27 cellular contexts compared by ENCODE assay signal in the genomic region with DNA sequence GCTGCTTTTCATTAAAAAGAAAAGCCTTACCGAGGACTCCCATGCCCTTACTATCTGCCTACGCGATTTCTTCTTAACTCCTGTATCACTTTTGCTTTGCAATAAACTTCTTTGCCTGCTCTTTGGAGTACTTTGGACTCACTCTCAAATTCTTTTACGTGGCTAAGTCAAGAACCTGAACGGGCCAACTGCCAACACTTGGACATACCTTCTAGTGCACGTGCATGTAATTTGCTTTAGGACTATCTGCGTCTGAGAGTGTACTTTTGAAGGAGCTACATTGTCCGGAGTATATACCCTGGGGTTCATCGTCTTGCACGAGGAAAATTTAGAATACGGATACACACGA. TPM values are rescaled to one million over a fixed set of nuclear protein-coding genes. Genes with fewer than 3 reads are reported as not detected.
A peak's percentile ranks its signal among the peaks of the same experiment; 100 is the strongest.
DNase-seq lines count a peak whose midpoint lies in the region; ATAC-seq, FAIRE-seq and TF ChIP-seq lines count a peak whose summit lies in the region.
"Had no signal": no experiment of that assay in that cellular context is flagged by ENCODE, and none has a peak within 500 bp of the region (broad histone marks: within the 10 kb centered on the region; RNA-seq: fewer than 3 reads in every experiment).

No MANE protein-coding gene starts in this region.

- no peaks in the 10 kb centered on the region for H4K20me1 ChIP-seq in K562 (replicated peaks; ENCODE audit: control insufficient read depth, insufficient read depth, low read length)

- peak overlapping the region; percentile 82 for H2AFZ ChIP-seq in K562 (ENCODE audit: low read depth, low read length)

- peaks cover 14% of the 10 kb centered on the region for H3K79me2 ChIP-seq in K562 (ENCODE audit: control insufficient read depth, insufficient read depth, low read length)

- no peak overlapping the region for H3K9ac ChIP-seq in K562 (ENCODE audit: insufficient read depth in 1 of 2, low read depth in 2 of 2, low read length in 2 of 2)
- H3K9ac ChIP-seq: SK-N-SH had no signal

- no peak for ATAC-seq in K562
- ATAC-seq in mucosa of descending colon, result peak; percentile 42
- no peak for ATAC-seq in GM21825 (IDR thresholded peaks at IDR 0.05; ENCODE audit: unreplicated experiment)
- ATAC-seq: GM12878; stimulated activated naive CD8-positive, alpha-beta T cell treated with anti-CD3 and anti-CD28 coated beads, Interleukin-15, Interleukin-2, amounts not matched to agents 100 U/mL and 50 U/mL, for 24 hours; T-helper 17 cell had no signal

- peaks cover 11% of the 10 kb centered on the region for H3K4me1 ChIP-seq in A673 (ENCODE audit: insufficient read depth, low read length, poor library complexity, severe bottlenecking)
- H3K4me1 ChIP-seq in K562 (replicated peaks in 1 of 2; ENCODE audit: control insufficient read depth in 2 of 2, insufficient read depth in 2 of 2, low read length in 2 of 2), result peaks cover 11 to 17% of the 10 kb centered on the region in 2 experiments; a peak in 4 of 5 replicates
- peaks cover 17% of the 10 kb centered on the region for H3K4me1 ChIP-seq in mucosa of descending colon (ENCODE audit: low read depth)

- CTCF ChIA-PET in A673 (lab: Charles Lee) (no interaction called here), K562 (lab: Yijun Ruan, JAX; ENCODE audit: low intra/inter-chr PET ratio) (no interaction called here)

- peak; percentile 72 for TF ChIP-seq POLR2A in K562 (conservative IDR thresholded peaks at IDR 0.05)
- TF ChIP-seq POLR2A in erythroblast (IDR thresholded peaks at IDR 0.05; ENCODE audit: low read length), result no peak

- no peaks in the 10 kb centered on the region for H3K36me3 ChIP-seq in A673 (ENCODE audit: insufficient read depth, low read length, poor library complexity, severe bottlenecking)
- no peaks in the 10 kb centered on the region for H3K36me3 ChIP-seq in K562 (ENCODE audit: control insufficient read depth, insufficient read depth, low read length)
- peaks cover 4% of the 10 kb centered on the region for H3K36me3 ChIP-seq in mucosa of descending colon (ENCODE audit: low read depth)
- H3K36me3 ChIP-seq: right atrium auricular region, tibial nerve had no signal

- DNase-seq in A673 (ENCODE audit: low spot score) (no peak), K562 (ENCODE audit: extremely low read depth in 1 of 4, low spot score in 3 of 4) (no peak), mucosa of descending colon (peak in 1 of 3 donors; percentile 83), erythroblast (lab: John Stamatoyannopoulos, UW) (no peak), mesenteric fat pad (ENCODE audit: low spot score) (no peak), NCI-H1694 treated with DMSO at 0.1 percent for 48 hours (lab: John Stamatoyannopoulos, UW) (no peak)
- DNase-seq: activated CD4-positive, alpha-beta T cell treated with anti-CD3 and anti-CD28 coated beads, Interleukin-2, amount 10 ng/mL, durations not matched to agents 24 days and 14 days; activated naive CD4-positive, alpha-beta T cell treated with anti-CD3 and anti-CD28 coated beads for 36 hours; NCI-H187; NCI-H2227 treated with DMSO at 0.1 percent for 48 hours; NCI-H748 treated with DMSO at 0.1 percent for 48 hours; SK-N-SH; stimulated activated CD4-positive, alpha-beta T cell treated with anti-CD3 and anti-CD28 coated beads, Interleukin-4, amount 100 ng/mL, for 4 hours; stimulated activated naive CD8-positive, alpha-beta T cell treated with anti-CD3 and anti-CD28 coated beads, Interleukin-15, Interleukin-2, amounts not matched to agents 100 U/mL and 50 U/mL, for 24 hours; T-helper 17 cell had no signal

- no TSS peak for BruUV-seq in A673 (replicated peaks; lab: Mats Ljungman, UMichigan)
- TSS peak; percentile 77 for BruUV-seq in K562 (replicated peaks; lab: Mats Ljungman, UMichigan)

- no peak overlapping the region for H3K4me3 ChIP-seq in A673 (ENCODE audit: low read depth, low read length, poor library complexity, severe bottlenecking)
- no peak overlapping the region for H3K4me3 ChIP-seq in K562
- H3K4me3 ChIP-seq in mucosa of descending colon, result no peak overlapping the region
- no peak overlapping the region for H3K4me3 ChIP-seq in skin epidermis
- H3K4me3 ChIP-seq: coronary artery, GM12878, right atrium auricular region, tibial nerve had no signal

- peaks cover 2% of the 10 kb centered on the region for H3K9me1 ChIP-seq in K562 (ENCODE audit: control insufficient read depth, insufficient read depth, low read length)

- TF ChIP-seq CTCF in A673 (conservative IDR thresholded peaks at IDR 0.05; ENCODE audit: low read depth, low read length), result no peak
- no peak for TF ChIP-seq CTCF in K562 (IDR thresholded peaks at IDR 0.05 in 2 of 3, conservative IDR thresholded peaks at IDR 0.05 in 1 of 3; ENCODE audit: insufficient read depth in 2 of 3, low read depth in 1 of 3, low read length in 3 of 3)
- peak; percentile 8 for TF ChIP-seq CTCF in mucosa of descending colon (IDR thresholded peaks at IDR 0.05)

- H3K9me3 ChIP-seq in A673 (ENCODE audit: low read depth, low read length, poor library complexity, severe bottlenecking) (no peaks in the 10 kb centered on the region), K562 (replicated peaks; ENCODE audit: control insufficient read depth, insufficient read depth, low read depth, low read length) (no peaks in the 10 kb centered on the region), mucosa of descending colon (no peaks in the 10 kb centered on the region)
- H3K9me3 ChIP-seq: Caco-2, right atrium auricular region, SK-N-SH, tibial nerve had no signal

- 59% methylated on average over 12 of the region's 12 CpGs for WGBS in K562 (ENCODE audit: insufficient coverage, low coverage, missing lambda C conversion rate)

- TF ChIP-seq RAD21 in K562 (CRISPR knock-in tag; conservative IDR thresholded peaks at IDR 0.05 in 1 of 2, IDR thresholded peaks at IDR 0.05 in 1 of 2), result no peak

- POLR2A ChIA-PET in A673 (lab: Charles Lee; ENCODE audit: low non-redundant PET) (no interaction called here), K562 (lab: Yijun Ruan, JAX) (interaction anchor here (0.6 to 1.9 kb wide), 10 partner anchors 9 to 788 kb away, joined by 3 to 6 read pairs (median 4); no protein-coding TSS in a partner anchor)

- intact Hi-C loops in A673 (cut with micrococcal nuclease; ENCODE audit: unreplicated experiment) (no loop called here), K562 (cut with micrococcal nuclease) (no loop called here), mucosa of descending colon (cut with DNase I, micrococcal nuclease) (no loop called here)

- H3K27me3 ChIP-seq in A673 (replicated peaks; ENCODE audit: insufficient read depth, low read depth, low read length, poor library complexity) (no peaks in the 10 kb centered on the region), K562 (ENCODE audit: control insufficient read depth in 2 of 2, insufficient read depth in 2 of 2, low read length in 2 of 2) (peaks cover 0 to 8% of the 10 kb centered on the region in 2 experiments; a peak in 1 of 5 replicates)
- H3K27me3 ChIP-seq: right atrium auricular region had no signal

- in situ Hi-C loops in K562 (cut with MboI), result no loop called here

- H3K4me2 ChIP-seq in K562 (ENCODE audit: insufficient read depth, low read length), result peak overlapping the region; percentile 34
- H3K4me2 ChIP-seq: SK-N-SH had no signal

- no peak for FAIRE-seq in K562 (lab: Jason Lieb, UNC)
- FAIRE-seq: bronchial epithelial cell, GM12878 had no signal

- peak overlapping the region; percentile 79 for H3K27ac ChIP-seq in A673 (ENCODE audit: low read depth, low read length, poor library complexity, severe bottlenecking)
- peak overlapping the region; percentile 61 for H3K27ac ChIP-seq in K562 (ENCODE audit: extremely low read depth, low read depth, low read length)
- H3K27ac ChIP-seq in skin epidermis, result peak overlapping the region in 13 of 21 experiments; percentile 20 to 77 (median 56)
- H3K27ac ChIP-seq: coronary artery, right atrium auricular region, RWPE1 had no signal

- no peak for TF ChIP-seq EP300 in K562 (IDR thresholded peaks at IDR 0.05; ENCODE audit: low read length)

RNA-seq across cellular contexts. Expression of gene OTUD3, which starts 3.6 kb away (rescaled TPM):
- total RNA-seq in A673 (2021), result 32.8 and 33.9 TPM in 2 replicates
- total RNA-seq in K562 (2011; cell fraction: chromatin; rRNA removed; ENCODE audit: low replicate concordance), result 45.0 and 82.9 TPM in 2 replicates
- 21.7 and 25.0 TPM in 2 replicates for total RNA-seq in K562 (2011; cell fraction: nucleolus; rRNA removed)
- 43.3 and 74.3 TPM in 2 replicates for total RNA-seq in K562 (2011; cell fraction: nucleoplasm; rRNA removed)
- total RNA-seq in K562 (2014; rRNA removed), result 5.6 and 5.9 TPM in 2 replicates
- 13.6 and 16.0 TPM in 2 replicates for total RNA-seq in K562 (2014; rRNA removed; fragmentation: Illumina TruSeq; extraction: Trizol)
- total RNA-seq in K562 (2015; rRNA removed; fragmentation: Illumina TruSeq; extraction: Trizol), result 13.7 and 15.6 TPM in 2 replicates
- total RNA-seq in K562 (2021), result 10.9 and 13.3 TPM in 2 replicates
- polyA plus RNA-seq in K562 (2011; rRNA removed), result 16.6 and 18.8 TPM in 2 replicates
- 2.9 and 13.2 TPM in 2 replicates for polyA plus RNA-seq in K562 (2011; cell fraction: cytosol; rRNA removed)
- 22.7 and 36.7 TPM in 2 replicates for polyA plus RNA-seq in K562 (2011; cell fraction: nucleus; rRNA removed)
- polyA plus RNA-seq in K562 (2012), result 6.3 TPM in 2 replicates
- polyA plus RNA-seq in K562 (2014; fragmentation: Illumina TruSeq; extraction: Trizol), result 8.3 and 8.6 TPM in 2 replicates
- polyA plus RNA-seq in K562 (2014; fragmentation: Nextera tagmentation; extraction: Ambion mirVana), result 1 to 10 TPM; 2.0 to 2.8 TPM
- polyA plus RNA-seq in K562 (2014; rRNA removed), result 11.0 and 11.7 TPM in 2 replicates
- polyA minus RNA-seq in K562 (2011; rRNA and poly(A)+ RNA removed), result 23.5 and 27.6 TPM in 2 replicates
- polyA minus RNA-seq in K562 (2011; cell fraction: cytosol; rRNA and poly(A)+ RNA removed), result 3.9 and 5.8 TPM in 2 replicates
- polyA minus RNA-seq in K562 (2011; cell fraction: nucleus; rRNA and poly(A)+ RNA removed), result 19.0 and 27.2 TPM in 2 replicates
- total RNA-seq in mucosa of descending colon, result 10 to 100 TPM in 2 of 3 donors, 1 to 10 TPM in 1; 7.8 to 15.4 (median 11.6) TPM
- 8.3 TPM for total RNA-seq in mesenteric fat pad

RNA-seq across cellular contexts. Expression of gene PLA2G2E, which starts 44.8 kb away (rescaled TPM):
- not detected in 2 replicates for total RNA-seq in A673 (2021)
- not detected in 2 replicates for total RNA-seq in K562 (2011; cell fraction: chromatin; rRNA removed; ENCODE audit: low replicate concordance)
- not detected in 2 replicates for total RNA-seq in K562 (2011; cell fraction: nucleolus; rRNA removed)
- total RNA-seq in K562 (2011; cell fraction: nucleoplasm; rRNA removed), result not detected in 2 replicates
- not detected in 2 replicates for total RNA-seq in K562 (2014; rRNA removed)
- total RNA-seq in K562 (2014; rRNA removed; fragmentation: Illumina TruSeq; extraction: Trizol), result not detected in 2 replicates
- total RNA-seq in K562 (2015; rRNA removed; fragmentation: Illumina TruSeq; extraction: Trizol), result not detected in 2 replicates
- total RNA-seq in K562 (2021), result not detected in 2 replicates
- polyA plus RNA-seq in K562 (2011; rRNA removed), result not detected in 2 replicates
- polyA plus RNA-seq in K562 (2011; cell fraction: cytosol; rRNA removed), result not detected in 2 replicates
- polyA plus RNA-seq in K562 (2011; cell fraction: nucleus; rRNA removed), result not detected in 2 replicates
- polyA plus RNA-seq in K562 (2012), result not detected in 2 replicates
- not detected in 2 replicates for polyA plus RNA-seq in K562 (2014; fragmentation: Illumina TruSeq; extraction: Trizol)
- polyA plus RNA-seq in K562 (2014; fragmentation: Nextera tagmentation; extraction: Ambion mirVana), result not detected
- polyA plus RNA-seq in K562 (2014; rRNA removed), result not detected in 2 replicates
- not detected in 2 replicates for polyA minus RNA-seq in K562 (2011; rRNA and poly(A)+ RNA removed)
- not detected in 2 replicates for polyA minus RNA-seq in K562 (2011; cell fraction: cytosol; rRNA and poly(A)+ RNA removed)
- not detected in 2 replicates for polyA minus RNA-seq in K562 (2011; cell fraction: nucleus; rRNA and poly(A)+ RNA removed)
- total RNA-seq in mucosa of descending colon, result not detected
- total RNA-seq in mesenteric fat pad, result not detected
- total RNA-seq: activated CD4-positive, alpha-beta T cell treated with anti-CD3 and anti-CD28 coated beads, Interleukin-2, amount 10 ng/mL, durations not matched to agents 24 days and 14 days; activated naive CD4-positive, alpha-beta T cell treated with anti-CD3 and anti-CD28 coated beads for 36 hours; bronchial epithelial cell; GM12878; H7; liver; right atrium auricular region; T-helper 17 cell; tibial nerve had no signal
- polyA plus RNA-seq: BJ, GM12878, liver, SK-N-SH had no signal
